31 cellular contexts compared by ENCODE assay signal in the genomic region with DNA sequence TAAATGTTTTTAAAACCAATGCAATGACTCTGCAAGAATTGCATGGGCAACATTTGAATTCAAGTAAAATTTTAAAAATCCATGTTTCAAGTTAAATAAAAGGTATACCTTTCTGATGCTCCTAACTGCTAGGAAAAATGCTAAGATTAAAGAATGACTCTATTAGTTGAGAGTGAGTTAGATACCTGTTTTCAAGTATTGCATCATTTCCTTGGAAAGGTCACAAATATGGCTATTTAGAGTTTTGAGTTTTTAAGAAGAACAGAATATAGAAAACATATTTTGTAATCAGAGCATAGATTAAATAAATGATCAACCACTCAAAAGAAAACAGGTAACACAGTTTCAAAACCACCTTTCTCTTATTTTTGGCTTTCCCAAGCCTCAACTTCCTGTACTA. TPM values are rescaled to one million over a fixed set of nuclear protein-coding genes. Genes with fewer than 3 reads are reported as not detected.
DNase-seq lines count a peak whose midpoint lies in the region; ATAC-seq, FAIRE-seq and TF ChIP-seq lines count a peak whose summit lies in the region.
"Had no signal": no experiment of that assay in that cellular context is flagged by ENCODE, and none has a peak within 500 bp of the region (broad histone marks: within the 10 kb centered on the region; RNA-seq: fewer than 3 reads in every experiment).

No MANE protein-coding gene starts in this region.

- H4K5ac ChIP-seq in IMR-90 (ENCODE audit: low read depth, low read length) (no peak overlapping the region), H1 (ENCODE audit: insufficient read length, low read depth, low read length) (no peak overlapping the region)

- no peak for TF ChIP-seq EP300 in H1 (IDR thresholded peaks at IDR 0.05; ENCODE audit: borderline replicate concordance in 1 of 2, low read depth in 2 of 2, low read length in 2 of 2)

- intact Hi-C loops in IMR-90 (cut with micrococcal nuclease), result no loop called here
- intact Hi-C loops in PC-3 (cut with micrococcal nuclease), result no loop called here

- H3K23ac ChIP-seq in IMR-90 (ENCODE audit: low read depth, low read length) (no peak overlapping the region), H1 (ENCODE audit: insufficient read length) (no peak overlapping the region)

- H3K4me3 Mint-ChIP-seq in GM23338, result no peak overlapping the region
- no peak overlapping the region for H3K4me3 Mint-ChIP-seq in T-cell
- H3K4me3 Mint-ChIP-seq: CD14-positive monocyte; CD4-positive, alpha-beta memory T cell; CD4-positive, CD25-positive, alpha-beta regulatory T cell; CD8-positive, alpha-beta memory T cell had no signal

- H3K4ac ChIP-seq in IMR-90 (ENCODE audit: low read depth, low read length), result no peak overlapping the region
- H3K4ac ChIP-seq in H1 (replicated peaks; ENCODE audit: insufficient read length, low read depth, low read length), result no peak overlapping the region

- H2AK5ac ChIP-seq in IMR-90 (ENCODE audit: low read depth, low read length) (no peak overlapping the region), H1 (ENCODE audit: low read depth, low read length) (no peak overlapping the region)

- H3K9me3 ChIP-seq in IMR-90 (ENCODE audit: control insufficient read depth, insufficient read depth, low read length) (no peaks in the 10 kb centered on the region), H1 (ENCODE audit: insufficient read depth in 2 of 2, low read depth in 1 of 2, low read length in 1 of 2) (no peaks in the 10 kb centered on the region), PC-3 (ENCODE audit: low read length) (no peaks in the 10 kb centered on the region)
- H3K9me3 ChIP-seq: BE2C, BLaER1 had no signal

- H3K14ac ChIP-seq in IMR-90 (replicated peaks; ENCODE audit: low read depth, low read length) (no peak overlapping the region), H1 (ENCODE audit: insufficient read length) (no peak overlapping the region)

- no peaks in the 10 kb centered on the region for H3F3A ChIP-seq in GM23338 (replicated peaks; ENCODE audit: low read depth)
- H3F3A ChIP-seq in PC-3 (ENCODE audit: low read length, unreplicated experiment), result no peaks in the 10 kb centered on the region

- no peaks in the 10 kb centered on the region for H3K79me1 ChIP-seq in IMR-90 (ENCODE audit: low read depth in 1 of 2, low read length in 2 of 2)
- H3K79me1 ChIP-seq in H1 (ENCODE audit: low read depth, low read length), result no peaks in the 10 kb centered on the region

- H3K18ac ChIP-seq in IMR-90 (ENCODE audit: low read depth, low read length) (no peak overlapping the region), H1 (ENCODE audit: extremely low read depth, low read length) (no peak overlapping the region)

- H3K36me3 Mint-ChIP-seq in GM23338 (ENCODE audit: low read depth), result no peaks in the 10 kb centered on the region
- H3K36me3 Mint-ChIP-seq in T-cell, result no peaks in the 10 kb centered on the region
- H3K36me3 Mint-ChIP-seq: CD14-positive monocyte; CD4-positive, alpha-beta memory T cell; CD4-positive, CD25-positive, alpha-beta regulatory T cell; CD8-positive, alpha-beta memory T cell had no signal

- no peak for ATAC-seq in GM23338
- no peak for ATAC-seq in IMR-90 (ENCODE audit: low read depth)
- no peak for ATAC-seq in T-cell (replicated peaks in 1 of 4)
- no peak for ATAC-seq in PC-3
- ATAC-seq: GM12878 had no signal

- H3K27ac ChIP-seq in GM23338 (ENCODE audit: low read depth), result no peak overlapping the region
- H3K27ac ChIP-seq in IMR-90 (ENCODE audit: insufficient read depth, low read length), result no peak overlapping the region
- H3K27ac ChIP-seq in H1 (ENCODE audit: low read depth, low read length), result no peak overlapping the region
- H3K27ac ChIP-seq in PC-3 (ENCODE audit: low read length), result no peak overlapping the region
- H3K27ac ChIP-seq: BLaER1 had no signal

- H3K9me2 ChIP-seq in GM23338 (ENCODE audit: insufficient read depth) (no peaks in the 10 kb centered on the region), PC-3 (replicated peaks; ENCODE audit: low read length) (no peaks in the 10 kb centered on the region)

- H4K8ac ChIP-seq in IMR-90 (ENCODE audit: low read depth in 2 of 2, low read length in 2 of 2) (no peak overlapping the region), H1 (ENCODE audit: extremely low read depth, insufficient read depth, low read length) (no peak overlapping the region)

- no peak for TF ChIP-seq POLR2A in IMR-90 (IDR thresholded peaks at IDR 0.05; ENCODE audit: low read depth, low read length)
- TF ChIP-seq POLR2A in H1 (IDR thresholded peaks at IDR 0.05; ENCODE audit: control extremely low read depth in 1 of 2, low read depth in 2 of 2, low read length in 2 of 2), result no peak

- CTCF ChIA-PET in IMR-90 (lab: Yijun Ruan, JAX), result no interaction called here
- CTCF ChIA-PET in H1 (lab: Charles Lee; ENCODE audit: partially characterized antibody), result no interaction called here
- CTCF ChIA-PET in T-cell (lab: Charles Lee), result no interaction called here
- CTCF ChIA-PET in PC-3 (lab: Charles Lee), result no interaction called here

- no peak overlapping the region for H2AK9ac ChIP-seq in IMR-90 (replicated peaks; ENCODE audit: low read depth, low read length, poor library complexity)

- H2AFZ ChIP-seq in GM23338 (no peak overlapping the region), IMR-90 (replicated peaks; ENCODE audit: low read length, poor library complexity) (no peak overlapping the region), H1 (ENCODE audit: low read length) (no peak overlapping the region), PC-3 (ENCODE audit: low read length) (no peak overlapping the region)

- H3K27ac Mint-ChIP-seq in GM23338 (peak overlapping the region; percentile 91), T-cell (no peak overlapping the region)
- H3K27ac Mint-ChIP-seq: CD14-positive monocyte; CD4-positive, alpha-beta memory T cell; CD4-positive, CD25-positive, alpha-beta regulatory T cell; CD8-positive, alpha-beta memory T cell had no signal

- no peaks in the 10 kb centered on the region for H3K4me1 ChIP-seq in GM23338 (ENCODE audit: insufficient read depth)
- H3K4me1 ChIP-seq in IMR-90 (ENCODE audit: control insufficient read depth, insufficient read depth, low read length), result no peaks in the 10 kb centered on the region
- no peaks in the 10 kb centered on the region for H3K4me1 ChIP-seq in H1 (replicated peaks in 1 of 4; ENCODE audit: control insufficient read depth in 3 of 4, insufficient read depth in 4 of 4, low read length in 3 of 4)
- no peaks in the 10 kb centered on the region for H3K4me1 ChIP-seq in PC-3 (ENCODE audit: insufficient read depth, low read length)
- H3K4me1 ChIP-seq: BE2C, BLaER1 had no signal

- no peak overlapping the region for H3K56ac ChIP-seq in IMR-90 (ENCODE audit: extremely low read depth, insufficient read depth, low read length)
- H3K56ac ChIP-seq in H1 (replicated peaks; ENCODE audit: insufficient read length, low read depth, low read length), result no peak overlapping the region

- H4K91ac ChIP-seq in IMR-90 (ENCODE audit: insufficient read depth, low read depth, low read length), result no peak overlapping the region
- no peak overlapping the region for H4K91ac ChIP-seq in H1 (replicated peaks; ENCODE audit: insufficient read length, low read length)

- no peak for DNase-seq in GM23338 (ENCODE audit: low spot score)
- no peak for DNase-seq in IMR-90
- DNase-seq in OCI-M1 (lab: John Stamatoyannopoulos, UW), result peak; percentile 30
- no peak for DNase-seq in H1 (ENCODE audit: low read depth in 1 of 2, low spot score in 2 of 2)
- no peak for DNase-seq in T-cell
- no peak for DNase-seq in PC-3
- no peak for DNase-seq in islet precursor cell
- DNase-seq: 8988T; ACHN; BE2C; C1 segment of cervical spinal cord; CD4-positive, alpha-beta memory T cell; CD4-positive, CD25-positive, alpha-beta regulatory T cell; CD8-positive, alpha-beta memory T cell; COR-L47; DMS 273 treated with DMSO at 0.1 percent for 48 hours; DMS153; DMS53; DMS79; DND-41; EL; GDM1 had no signal

- H3K4me1 Mint-ChIP-seq in GM23338 (no peaks in the 10 kb centered on the region), T-cell (no peaks in the 10 kb centered on the region)
- H3K4me1 Mint-ChIP-seq: CD14-positive monocyte; CD4-positive, alpha-beta memory T cell; CD4-positive, CD25-positive, alpha-beta regulatory T cell; CD8-positive, alpha-beta memory T cell had no signal

- H3K79me2 ChIP-seq in GM23338 (replicated peaks; ENCODE audit: insufficient read depth) (no peaks in the 10 kb centered on the region), H1 (ENCODE audit: control insufficient read depth in 1 of 2, insufficient read depth in 2 of 2, low read length in 2 of 2) (no peaks in the 10 kb centered on the region), PC-3 (ENCODE audit: low read length) (no peaks in the 10 kb centered on the region)

- H2BK15ac ChIP-seq in IMR-90 (ENCODE audit: low read depth, low read length) (no peak overlapping the region), H1 (ENCODE audit: low read length) (no peak overlapping the region)

- H3K9ac ChIP-seq in IMR-90 (ENCODE audit: low read depth, low read length), result no peak overlapping the region
- no peak overlapping the region for H3K9ac ChIP-seq in H1 (replicated peaks in 1 of 4; ENCODE audit: extremely low read depth in 1 of 4, low read depth in 3 of 4, low read length in 3 of 4)
- H3K9ac ChIP-seq in PC-3 (ENCODE audit: low read length), result no peak overlapping the region
- H3K9ac ChIP-seq: BLaER1 had no signal

- H2BK20ac ChIP-seq in IMR-90 (ENCODE audit: low read depth, low read length) (no peak overlapping the region), H1 (ENCODE audit: low read length) (no peak overlapping the region)

- H3K4me3 ChIP-seq in GM23338 (no peak overlapping the region), IMR-90 (ENCODE audit: insufficient read depth, low read depth, low read length) (no peak overlapping the region), H1 (ENCODE audit: extremely low read depth in 1 of 4, insufficient read depth in 2 of 4, low read depth in 3 of 4, low read length in 4 of 4) (no peak overlapping the region), PC-3 (ENCODE audit: low read length) (no peak overlapping the region)
- H3K4me3 ChIP-seq: BLaER1, GM12878 had no signal

- no peaks in the 10 kb centered on the region for H4K20me1 ChIP-seq in GM23338 (replicated peaks; ENCODE audit: insufficient read depth)
- H4K20me1 ChIP-seq in IMR-90 (ENCODE audit: insufficient read depth, low read length), result no peaks in the 10 kb centered on the region
- H4K20me1 ChIP-seq in H1 (replicated peaks in 1 of 2; ENCODE audit: control insufficient read depth in 1 of 2, insufficient read depth in 2 of 2, low read length in 2 of 2), result no peaks in the 10 kb centered on the region
- no peaks in the 10 kb centered on the region for H4K20me1 ChIP-seq in PC-3 (ENCODE audit: low read length)
- H4K20me1 ChIP-seq: BLaER1 had no signal

- H2BK5ac ChIP-seq in IMR-90 (ENCODE audit: low read depth, low read length, poor library complexity, severe bottlenecking), result no peak overlapping the region
- no peak overlapping the region for H2BK5ac ChIP-seq in H1 (ENCODE audit: low read depth, low read length)

- no peaks in the 10 kb centered on the region for H3K9me1 ChIP-seq in IMR-90 (ENCODE audit: insufficient read depth, low read length)

- BruUV-seq in IMR-90 (replicated peaks; lab: Mats Ljungman, UMichigan) (no TSS peak), PC-3 (replicated peaks; lab: Mats Ljungman, UMichigan) (no TSS peak)

- H2BK120ac ChIP-seq in IMR-90 (ENCODE audit: low read depth, low read length) (no peak overlapping the region), H1 (replicated peaks; ENCODE audit: low read depth, low read length) (no peak overlapping the region)

- no peak overlapping the region for H3K4me2 ChIP-seq in GM23338
- H3K4me2 ChIP-seq in IMR-90 (ENCODE audit: low read depth, low read length), result no peak overlapping the region
- no peak overlapping the region for H3K4me2 ChIP-seq in H1 (ENCODE audit: insufficient read depth in 1 of 2, low read depth in 2 of 2, low read length in 2 of 2)
- no peak overlapping the region for H3K4me2 ChIP-seq in PC-3 (ENCODE audit: low read length)
- H3K4me2 ChIP-seq: BLaER1 had no signal

- dilution Hi-C loops in IMR-90 (cut with HindIII; ENCODE audit: low sequenced_read_pairs, unreplicated experiment), result no loop called here

- H2BK12ac ChIP-seq in H1 (ENCODE audit: low read depth, low read length), result no peak overlapping the region

- no peaks in the 10 kb centered on the region for H3K27me3 Mint-ChIP-seq in GM23338 (ENCODE audit: insufficient read depth, low read depth, poor library complexity)
- no peaks in the 10 kb centered on the region for H3K27me3 Mint-ChIP-seq in T-cell
- H3K27me3 Mint-ChIP-seq: CD4-positive, alpha-beta memory T cell; CD4-positive, CD25-positive, alpha-beta regulatory T cell; CD8-positive, alpha-beta memory T cell had no signal

- no peaks in the 10 kb centered on the region for H3K23me2 ChIP-seq in H1 (ENCODE audit: low read depth, low read length)

- H3K9me3 Mint-ChIP-seq in GM23338, result no peaks in the 10 kb centered on the region
- no peaks in the 10 kb centered on the region for H3K9me3 Mint-ChIP-seq in T-cell
- H3K9me3 Mint-ChIP-seq: CD14-positive monocyte had no signal

- TF ChIP-seq CTCF in GM23338 (conservative IDR thresholded peaks at IDR 0.05; ENCODE audit: low read depth in 2 of 2) (no peak), IMR-90 (conservative IDR thresholded peaks at IDR 0.05; ENCODE audit: low read depth, low read length) (no peak), H1 (IDR thresholded peaks at IDR 0.05; ENCODE audit: control extremely low read depth in 1 of 3, insufficient read depth in 1 of 3, low read depth in 1 of 3, low read length in 3 of 3) (no peak), PC-3 (conservative IDR thresholded peaks at IDR 0.05; ENCODE audit: low read depth, low read length) (no peak)

- in situ Hi-C loops in IMR-90 (cut with MboI; ENCODE audit: low sequenced_read_pairs), result no loop called here

- POLR2A ChIA-PET in IMR-90 (lab: Charles Lee; ENCODE audit: unreplicated experiment) (no interaction called here), H1 (lab: Charles Lee; ENCODE audit: partially characterized antibody) (no interaction called here), T-cell (lab: Charles Lee) (no interaction called here), PC-3 (lab: Charles Lee; ENCODE audit: unreplicated experiment) (no interaction called here)

- no peaks in the 10 kb centered on the region for H3K36me3 ChIP-seq in GM23338 (ENCODE audit: insufficient read depth)
- H3K36me3 ChIP-seq in IMR-90 (ENCODE audit: control insufficient read depth, insufficient read depth, low read length), result no peaks in the 10 kb centered on the region
- no peaks in the 10 kb centered on the region for H3K36me3 ChIP-seq in H1 (ENCODE audit: control insufficient read depth in 2 of 4, insufficient read depth in 4 of 4, low read length in 3 of 4)
- H3K36me3 ChIP-seq in PC-3 (ENCODE audit: low read depth, low read length), result no peaks in the 10 kb centered on the region
- H3K36me3 ChIP-seq: BE2C, BLaER1 had no signal

- no peaks in the 10 kb centered on the region for H3K27me3 ChIP-seq in GM23338 (ENCODE audit: insufficient read depth)
- H3K27me3 ChIP-seq in IMR-90 (ENCODE audit: control insufficient read depth, insufficient read depth, low read length), result no peaks in the 10 kb centered on the region
- H3K27me3 ChIP-seq in H1 (replicated peaks in 1 of 4; ENCODE audit: control insufficient read depth in 3 of 4, extremely low read depth in 1 of 4, insufficient read depth in 3 of 4, low read length in 3 of 4), result no peaks in the 10 kb centered on the region
- no peaks in the 10 kb centered on the region for H3K27me3 ChIP-seq in PC-3 (ENCODE audit: low read length)
- H3K27me3 ChIP-seq: BE2C, BLaER1 had no signal

- FAIRE-seq in H1 (lab: Jason Lieb, UNC), result no peak
- FAIRE-seq: A204.1, GM12878, GM12892, GM18507 had no signal

- no peak for TF ChIP-seq RAD21 in IMR-90 (IDR thresholded peaks at IDR 0.05; ENCODE audit: low read length)
- TF ChIP-seq RAD21 in H1 (IDR thresholded peaks at IDR 0.05 in 1 of 2, conservative IDR thresholded peaks at IDR 0.05 in 1 of 2; ENCODE audit: low read depth in 2 of 2, low read length in 2 of 2), result no peak

RNA-seq across cellular contexts. Expression of a gene that starts 18.3 kb away (rescaled TPM):
- 0.47 and 0.59 TPM in 2 replicates for total RNA-seq in GM23338 (2014; rRNA removed; shearing (Covaris generic))
- polyA plus RNA-seq in GM23338 (2016; fragmentation: Nextera tagmentation; extraction: Ambion mirVana) (0.16 and 0.26 TPM in 2 replicates), IMR-90 (2012; rRNA removed) (not detected in 2 replicates), H1 (2011; rRNA removed) (0.09 and 0.14 TPM in 2 replicates)
- total RNA-seq in IMR-90 (2012; rRNA removed) (not detected in 2 replicates), T-cell (not detected), PC-3 (2014; rRNA removed) (0.07 and 0.29 TPM in 2 replicates)
- polyA plus RNA-seq in IMR-90 (2012; cell fraction: cytosol; rRNA removed), result not detected in 2 replicates
- polyA plus RNA-seq in IMR-90 (2012; cell fraction: nucleus; rRNA removed; ENCODE audit: low replicate concordance), result not detected in 2 replicates
- 0.34 and 0.41 TPM in 2 replicates for total RNA-seq in H1 (2021; fragmentation: NEBNext Ultra II Directional; extraction: Animal tissue kit (Norgen Biotek cat#: 25700))
- polyA plus RNA-seq in H1 (2011; cell fraction: cytosol; rRNA removed), result 0.18 TPM
- polyA plus RNA-seq in H1 (2011; cell fraction: nucleus; rRNA removed), result 0.19 TPM
- 0.17 to 0.33 TPM (median 0.19 TPM) in 4 replicates for polyA plus RNA-seq in H1 (2012, experiment 1 of 2)
- 0.04 TPM for polyA plus RNA-seq in H1 (2012, experiment 2 of 2)
- polyA plus RNA-seq in H1 (2013, experiment 1 of 2), result 0.39 TPM
- 0.46 TPM for polyA plus RNA-seq in H1 (2013, experiment 2 of 2)
- polyA minus RNA-seq in H1 (2011; rRNA and poly(A)+ RNA removed), result 0.44 and 0.68 TPM in 2 replicates
- polyA minus RNA-seq in H1 (2011; cell fraction: cytosol; rRNA and poly(A)+ RNA removed), result 0.29 TPM
- 0.40 TPM for polyA minus RNA-seq in H1 (2011; cell fraction: nucleus; rRNA and poly(A)+ RNA removed)
- total RNA-seq: A673; CD4-positive, alpha-beta memory T cell; CD4-positive, CD25-positive, alpha-beta regulatory T cell; CD8-positive, alpha-beta memory T cell; Daoy; GM12878 had no signal
- polyA plus RNA-seq: AG04450; CD14-positive monocyte; CD4-positive, alpha-beta memory T cell; CD4-positive, CD25-positive, alpha-beta regulatory T cell; CD8-positive, alpha-beta memory T cell; GM12878 had no signal
